ENCODE assay signal across 1 cellular context in genomic region chr15:22844421-22845288, GRCh38.
TF ChIP-seq lines count a peak whose summit lies in the region.

No MANE protein-coding gene starts in this region.

TF ChIP-seq in HepG2, 621 proteins besides CTCF, POLR2A, EP300 and RAD21 (continued from another document):
- TF ChIP-seq, protein P1, sequence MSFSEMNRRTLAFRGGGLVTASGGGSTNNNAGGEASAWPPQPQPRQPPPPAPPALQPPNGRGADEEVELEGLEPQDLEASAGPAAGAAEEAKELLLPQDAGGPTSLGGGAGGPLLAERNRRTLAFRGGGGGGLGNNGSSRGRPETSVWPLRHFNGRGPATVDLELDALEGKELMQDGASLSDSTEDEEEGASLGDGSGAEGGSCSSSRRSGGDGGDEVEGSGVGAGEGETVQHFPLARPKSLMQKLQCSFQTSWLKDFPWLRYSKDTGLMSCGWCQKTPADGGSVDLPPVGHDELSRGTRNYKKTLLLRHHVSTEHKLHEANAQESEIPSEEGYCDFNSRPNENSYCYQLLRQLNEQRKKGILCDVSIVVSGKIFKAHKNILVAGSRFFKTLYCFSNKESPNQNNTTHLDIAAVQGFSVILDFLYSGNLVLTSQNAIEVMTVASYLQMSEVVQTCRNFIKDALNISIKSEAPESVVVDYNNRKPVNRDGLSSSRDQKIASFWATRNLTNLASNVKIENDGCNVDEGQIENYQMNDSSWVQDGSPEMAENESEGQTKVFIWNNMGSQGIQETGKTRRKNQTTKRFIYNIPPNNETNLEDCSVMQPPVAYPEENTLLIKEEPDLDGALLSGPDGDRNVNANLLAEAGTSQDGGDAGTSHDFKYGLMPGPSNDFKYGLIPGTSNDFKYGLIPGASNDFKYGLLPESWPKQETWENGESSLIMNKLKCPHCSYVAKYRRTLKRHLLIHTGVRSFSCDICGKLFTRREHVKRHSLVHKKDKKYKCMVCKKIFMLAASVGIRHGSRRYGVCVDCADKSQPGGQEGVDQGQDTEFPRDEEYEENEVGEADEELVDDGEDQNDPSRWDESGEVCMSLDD (CRISPR knock-in tag; IDR thresholded peaks at IDR 0.05; ENCODE audit: borderline replicate concordance): peak; percentile 92
- TF ChIP-seq ZNF598 (CRISPR knock-in tag; IDR thresholded peaks at IDR 0.05; ENCODE audit: borderline replicate concordance) (no peak), FOXP1 (IDR thresholded peaks at IDR 0.05) (no peak), FOXP1 (CRISPR knock-in tag; IDR thresholded peaks at IDR 0.05) (peak; percentile 63; the same call in 1 of the 2 replicates), AHR (CRISPR knock-in tag; IDR thresholded peaks at IDR 0.05) (no peak), RFX3 (CRISPR knock-in tag; IDR thresholded peaks at IDR 0.05) (no peak), FOXA1 (IDR thresholded peaks at IDR 0.05) (no peak), FOXA1 (CRISPR knock-in tag; IDR thresholded peaks at IDR 0.05) (peak; percentile 45; the same call in 1 of the 2 replicates), CEBPG (CRISPR knock-in tag; IDR thresholded peaks at IDR 0.05) (peak; percentile 75), MIXL1 (CRISPR knock-in tag; IDR thresholded peaks at IDR 0.05) (0 out of 2 replicates have a peak, but pooled peaks have one; percentile 19), THYN1 (CRISPR knock-in tag; IDR thresholded peaks at IDR 0.05; ENCODE audit: borderline replicate concordance, low read depth) (no peak), FOSL2 (CRISPR knock-in tag; IDR thresholded peaks at IDR 0.05) (0 out of 2 replicates have a peak, but pooled peaks have one; percentile 17), ZSCAN31 (CRISPR knock-in tag; IDR thresholded peaks at IDR 0.05; ENCODE audit: low read depth) (no peak), SALL1 (CRISPR knock-in tag; IDR thresholded peaks at IDR 0.05) (peak; percentile 39; the same call in 1 of the 2 replicates)
- TF ChIP-seq, protein P2, sequence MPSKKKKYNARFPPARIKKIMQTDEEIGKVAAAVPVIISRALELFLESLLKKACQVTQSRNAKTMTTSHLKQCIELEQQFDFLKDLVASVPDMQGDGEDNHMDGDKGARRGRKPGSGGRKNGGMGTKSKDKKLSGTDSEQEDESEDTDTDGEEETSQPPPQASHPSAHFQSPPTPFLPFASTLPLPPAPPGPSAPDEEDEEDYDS (CRISPR knock-in tag; IDR thresholded peaks at IDR 0.05): no peak
TF ChIP-seq in HepG2: peak in this region for 49.
